33 cellular contexts compared by ENCODE assay signal in the genomic region with DNA sequence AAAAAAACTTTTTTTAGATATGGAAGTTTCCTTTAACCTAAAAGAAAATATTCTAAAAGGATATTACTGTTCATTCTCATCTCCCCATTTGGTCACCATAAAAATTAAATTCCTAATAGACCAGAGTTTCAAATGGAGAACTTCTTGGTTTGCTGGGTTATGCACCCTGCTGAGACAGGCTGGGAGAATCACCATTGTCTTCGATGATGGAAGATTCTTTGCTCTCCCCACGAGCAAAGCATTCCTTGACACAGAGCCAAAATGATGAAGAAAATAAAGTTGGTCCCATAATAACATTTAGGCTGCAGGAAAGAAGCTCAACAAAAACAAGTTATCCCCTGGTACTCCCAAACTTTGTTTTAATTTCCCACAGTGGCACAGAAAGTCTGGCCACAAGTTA. TPM values are rescaled to one million over a fixed set of nuclear protein-coding genes. Genes with fewer than 3 reads are reported as not detected.
"Had no signal": no experiment of that assay in that cellular context is flagged by ENCODE, and none has a peak within 500 bp of the region (broad histone marks: within the 10 kb centered on the region; RNA-seq: fewer than 3 reads in every experiment).

No MANE protein-coding gene starts in this region.

- H3K9me3 Mint-ChIP-seq: endodermal cell, mesothelial cell of epicardium, neural crest cell had no signal

- H3K4me1 ChIP-seq: foreskin keratinocyte, heart left ventricle, psoas muscle, right lobe of liver, suprapubic skin had no signal

- H3K27ac Mint-ChIP-seq: endodermal cell; memory B cell; mesothelial cell of epicardium; naive B cell; natural killer cell treated with Interleukin-12 subunit alpha and Interleukin-12 subunit beta and Interleukin-15 and Interleukin-18, amount 100 ng/mL, for 72 hours; stimulated activated naive CD8-positive, alpha-beta T cell treated with anti-CD3 and anti-CD28 coated beads, Interleukin-15, amount 100 ng/mL, for 72 hours had no signal

- H3K36me3 Mint-ChIP-seq: memory B cell; mesothelial cell of epicardium; naive B cell; natural killer cell treated with Interleukin-12 subunit alpha and Interleukin-12 subunit beta and Interleukin-15 and Interleukin-18, amount 100 ng/mL, for 72 hours had no signal

- H3K27ac ChIP-seq: esophagus muscularis mucosa, foreskin keratinocyte, gastroesophageal sphincter, heart left ventricle, hepatocyte, ovary, psoas muscle, right lobe of liver, suprapubic skin had no signal

- H3K27me3 Mint-ChIP-seq: memory B cell; naive B cell; natural killer cell treated with Interleukin-12 subunit alpha and Interleukin-12 subunit beta and Interleukin-15 and Interleukin-18, amount 100 ng/mL, for 72 hours; stimulated activated naive CD8-positive, alpha-beta T cell treated with anti-CD3 and anti-CD28 coated beads, Interleukin-15, amount 100 ng/mL, for 72 hours had no signal

- FAIRE-seq: colon, endothelial cell of umbilical vein, kidney, small intestine had no signal

- H3K4me2 ChIP-seq: hepatocyte had no signal

- H3K4me1 Mint-ChIP-seq: memory B cell; mesothelial cell of epicardium; naive B cell; stimulated activated naive CD8-positive, alpha-beta T cell treated with anti-CD3 and anti-CD28 coated beads, Interleukin-15, amount 100 ng/mL, for 72 hours had no signal

- H3K9me3 ChIP-seq: esophagus muscularis mucosa, gastroesophageal sphincter, heart left ventricle, mucosa of descending colon, ovary, psoas muscle, right lobe of liver, suprapubic skin had no signal

- ATAC-seq: foreskin keratinocyte; gastroesophageal sphincter; heart left ventricle; left lobe of liver; mucosa of descending colon; natural killer cell treated with Interleukin-12 subunit alpha and Interleukin-12 subunit beta and Interleukin-15 and Interleukin-18, amount 100 ng/mL, for 72 hours; psoas muscle; right lobe of liver; stimulated activated naive CD8-positive, alpha-beta T cell treated with anti-CD3 and anti-CD28 coated beads, Interleukin-15, amount 100 ng/mL, for 72 hours had no signal

- H2AFZ ChIP-seq: hepatocyte had no signal

- H3K27me3 ChIP-seq: gastroesophageal sphincter, heart left ventricle, hepatocyte, ovary, right lobe of liver, suprapubic skin had no signal

- H3K79me2 ChIP-seq: hepatocyte had no signal

- DNase-seq: cerebellar nuclear complex; effector CD8-positive, alpha-beta T cell; endodermal cell; foreskin keratinocyte; heart left ventricle; kidney; mucosa of descending colon; naive B cell; ovary; posterior cingulate gyrus; psoas muscle; right lobe of liver; small intestine; stimulated activated CD4-positive, alpha-beta T cell treated with anti-CD3 and anti-CD28 coated beads, Interleukin-12 subunit alpha, Interleukin-12 subunit beta, amount 100 ng/mL, for 4 hours; stimulated activated CD4-positive, alpha-beta T cell treated with anti-CD3 and anti-CD28 coated beads, Interleukin-1b, Interleukin-23, amount 100 ng/mL, for 48 hours; stimulated activated CD4-positive, alpha-beta T cell treated with anti-CD3 and anti-CD28 coated beads, Interleukin-4, amount 100 ng/mL, for 1 hour; stimulated activated CD8-positive, alpha-beta memory T cell treated with anti-CD3 and anti-CD28 coated beads, Interleukin-4, amount 100 ng/mL, for 48 hours; stimulated activated naive CD4-positive, alpha-beta T cell; stimulated activated naive CD8-positive, alpha-beta T cell treated with anti-CD3 and anti-CD28 coated beads, Interleukin-15, amount 100 ng/mL, for 72 hours; trophoblast cell had no signal

- H3K36me3 ChIP-seq: esophagus muscularis mucosa, gastroesophageal sphincter, ovary, right lobe of liver, suprapubic skin had no signal

- H3K4me3 ChIP-seq: esophagus muscularis mucosa, gastroesophageal sphincter, heart left ventricle, hepatocyte, lung, mucosa of descending colon, ovary, psoas muscle, right lobe of liver, suprapubic skin had no signal

- H3K4me3 Mint-ChIP-seq: endodermal cell; memory B cell; mesothelial cell of epicardium; naive B cell; natural killer cell treated with Interleukin-12 subunit alpha and Interleukin-12 subunit beta and Interleukin-15 and Interleukin-18, amount 100 ng/mL, for 72 hours; neural crest cell; stimulated activated naive CD8-positive, alpha-beta T cell treated with anti-CD3 and anti-CD28 coated beads, Interleukin-15, amount 100 ng/mL, for 72 hours had no signal

RNA-seq across cellular contexts. Expression of a gene that starts 5.0 kb away (rescaled TPM):
- total RNA-seq: epithelial cell of proximal tubule; natural killer cell treated with Interleukin-12 subunit alpha and Interleukin-12 subunit beta and Interleukin-15 and Interleukin-18, amount 100 ng/mL, for 72 hours had no signal
